In the genomic region with DNA sequence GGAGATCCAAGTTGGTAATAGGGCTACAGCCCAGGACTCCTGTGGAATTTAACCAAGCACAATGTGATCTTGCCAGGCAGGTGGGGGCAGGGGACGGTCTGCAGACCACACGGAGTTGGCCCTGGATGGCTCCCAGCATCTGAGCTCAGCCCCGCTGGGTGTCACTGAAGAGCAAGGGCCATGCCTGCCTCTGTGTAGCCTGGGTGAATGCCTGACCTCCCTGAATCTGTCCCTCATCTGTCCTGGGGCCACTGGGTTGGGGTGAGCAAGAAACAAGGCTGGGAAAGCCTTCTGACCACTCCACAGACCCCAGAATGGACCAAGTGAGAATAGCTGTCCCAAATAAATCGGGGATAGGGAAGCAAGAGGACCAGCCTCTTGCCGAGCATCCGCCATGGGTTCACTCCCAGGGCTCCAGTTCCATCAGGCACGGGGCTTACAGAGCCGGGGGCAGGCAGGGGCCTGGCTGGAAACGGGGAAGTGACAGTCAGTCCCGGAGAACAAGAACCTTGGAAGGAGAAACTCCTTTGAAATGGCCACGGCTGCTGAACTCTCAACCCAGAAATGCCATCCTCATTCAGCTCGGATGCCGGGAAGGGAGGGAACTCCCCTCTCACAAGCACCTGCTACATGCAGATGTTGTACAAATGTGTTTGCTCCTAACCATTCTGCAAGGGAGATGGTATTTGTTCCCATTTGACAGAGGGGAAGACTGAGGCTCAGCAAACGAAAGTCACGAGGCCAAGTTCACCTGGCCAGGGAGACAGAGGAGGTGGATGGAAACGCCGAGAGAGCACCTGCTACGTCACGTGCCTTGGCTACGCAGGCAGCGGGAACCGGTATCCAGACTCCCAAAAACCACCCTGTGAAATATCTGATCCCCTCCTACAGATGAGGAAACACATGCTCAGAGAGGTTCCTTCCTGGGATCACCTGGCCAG, we compare ENCODE assay signal across 15 cellular contexts. TPM values are rescaled to one million over a fixed set of nuclear protein-coding genes. Genes with fewer than 3 reads are reported as not detected.
DNase-seq lines count a peak whose midpoint lies in the region; ATAC-seq, FAIRE-seq and TF ChIP-seq lines count a peak whose summit lies in the region.
"Had no signal": no experiment of that assay in that cellular context is flagged by ENCODE, and none has a peak within 500 bp of the region (broad histone marks: within the 10 kb centered on the region; RNA-seq: fewer than 3 reads in every experiment).

No MANE protein-coding gene starts in this region.

- in situ Hi-C loops in mammary epithelial cell (cut with MboI; ENCODE audit: low sequenced_read_pairs in 2 of 2), result loop anchor here (10.0 to 25.0 kb wide), 2 partner anchors 417 to 430 kb away; no protein-coding TSS in a partner anchor

- intact Hi-C loops in mammary epithelial cell (cut with micrococcal nuclease) (no loop called here), MCF 10A (cut with micrococcal nuclease) (loop anchor here (5.0 kb wide), 1 partner anchor 433 kb away; no protein-coding TSS in a partner anchor)

- no peak for ATAC-seq in T-helper 17 cell
- no peak for ATAC-seq in activated naive CD8-positive, alpha-beta T cell treated with anti-CD3 and anti-CD28 coated beads, Interleukin-2, amount 50 U/mL, for 24 hours

- FAIRE-seq in keratinocyte (lab: Jason Lieb, UNC) (no peak), urothelium cell line (lab: Jason Lieb, UNC) (peak; percentile 32)

- H3K4me1 ChIP-seq in mammary epithelial cell (ENCODE audit: insufficient read depth, low read length) (peaks cover 4% of the 10 kb centered on the region), keratinocyte (ENCODE audit: control insufficient read depth, extremely low read depth, insufficient read depth, low read length) (peaks cover 11% of the 10 kb centered on the region), MM.1S (ENCODE audit: low read length) (no peaks in the 10 kb centered on the region)
- H3K4me1 ChIP-seq: BLaER1, transverse colon had no signal

- H4K20me1 ChIP-seq in mammary epithelial cell (ENCODE audit: insufficient read depth, low read length) (no peaks in the 10 kb centered on the region), keratinocyte (ENCODE audit: control insufficient read depth, extremely low read depth, insufficient read depth, low read length) (no peaks in the 10 kb centered on the region), MM.1S (ENCODE audit: insufficient read depth, low read length) (no peaks in the 10 kb centered on the region)
- H4K20me1 ChIP-seq: BLaER1 had no signal

- no peak overlapping the region for H3K27ac ChIP-seq in mammary epithelial cell (ENCODE audit: insufficient read depth, low read depth, low read length)
- H3K27ac ChIP-seq in keratinocyte (ENCODE audit: control insufficient read depth, insufficient read depth, low read length), result no peak overlapping the region
- no peak overlapping the region for H3K27ac ChIP-seq in MM.1S (ENCODE audit: low read length)
- H3K27ac ChIP-seq: BLaER1, HL-60, ovary, transverse colon had no signal

- H3K9ac ChIP-seq in mammary epithelial cell (ENCODE audit: insufficient read depth, low read length), result no peak overlapping the region
- H3K9ac ChIP-seq in keratinocyte (ENCODE audit: control insufficient read depth, extremely low read depth, insufficient read depth, low read length), result no peak overlapping the region
- H3K9ac ChIP-seq in MM.1S (ENCODE audit: low read length), result no peak overlapping the region
- H3K9ac ChIP-seq: BLaER1 had no signal

- H3K9me2 ChIP-seq in MM.1S (replicated peaks; ENCODE audit: insufficient read depth, low read length), result no peaks in the 10 kb centered on the region

- TF ChIP-seq CTCF in mammary epithelial cell (conservative IDR thresholded peaks at IDR 0.05 in 1 of 2, IDR thresholded peaks at IDR 0.05 in 1 of 2; ENCODE audit: extremely low read depth in 1 of 2, insufficient read depth in 1 of 2, low read depth in 1 of 2, low read length in 2 of 2) (peak in 1 of 2 donors; percentile 39), MCF 10A (IDR thresholded peaks at IDR 0.05; ENCODE audit: unreplicated experiment) (no peak), keratinocyte (optimal IDR thresholded peaks at IDR 0.05 in 1 of 3, IDR thresholded peaks at IDR 0.05 in 1 of 3, conservative IDR thresholded peaks at IDR 0.05 in 1 of 3; ENCODE audit: extremely low read depth in 1 of 3, insufficient read depth in 2 of 3, low read length in 3 of 3) (peak in 2 of 3 experiments; percentile 30 to 47), MM.1S (IDR thresholded peaks at IDR 0.05; ENCODE audit: low read length) (no peak)

- H3K4me3 Mint-ChIP-seq in MCF 10A (ENCODE audit: unreplicated experiment) (no peak overlapping the region), T-helper 17 cell (no peak overlapping the region)
- no peak overlapping the region for H3K4me3 Mint-ChIP-seq in activated naive CD8-positive, alpha-beta T cell treated with anti-CD3 and anti-CD28 coated beads, Interleukin-2, amount 50 U/mL, for 24 hours
- H3K4me3 Mint-ChIP-seq: central memory CD8-positive, alpha-beta T cell; H9; stimulated activated naive CD8-positive, alpha-beta T cell treated with anti-CD3 and anti-CD28 coated beads, Interleukin-15, Interleukin-2, amounts not matched to agents 100 ng/mL and 50 ng/mL, for 24 hours had no signal

- H3K9me3 ChIP-seq in mammary epithelial cell (replicated peaks; ENCODE audit: insufficient read depth, low read length) (no peaks in the 10 kb centered on the region), T-helper 17 cell (ENCODE audit: control insufficient read depth, low read length, poor library complexity, severe bottlenecking) (no peaks in the 10 kb centered on the region), keratinocyte (ENCODE audit: control insufficient read depth, low read depth, low read length) (no peaks in the 10 kb centered on the region), MM.1S (replicated peaks; ENCODE audit: insufficient read depth, low read length) (no peaks in the 10 kb centered on the region)
- H3K9me3 ChIP-seq: BLaER1, ovary, transverse colon had no signal

- BruUV-seq in mammary epithelial cell (replicated peaks; lab: Mats Ljungman, UMichigan) (no TSS peak), MCF 10A (replicated peaks; lab: Mats Ljungman, UMichigan) (no TSS peak)

- H3K9me3 Mint-ChIP-seq in MCF 10A (ENCODE audit: unreplicated experiment), result no peaks in the 10 kb centered on the region
- H3K9me3 Mint-ChIP-seq in activated naive CD8-positive, alpha-beta T cell treated with anti-CD3 and anti-CD28 coated beads, Interleukin-2, amount 50 U/mL, for 24 hours, result no peaks in the 10 kb centered on the region
- H3K9me3 Mint-ChIP-seq: central memory CD8-positive, alpha-beta T cell; H9; stimulated activated naive CD8-positive, alpha-beta T cell treated with anti-CD3 and anti-CD28 coated beads, Interleukin-15, Interleukin-2, amounts not matched to agents 100 ng/mL and 50 ng/mL, for 24 hours had no signal

- no peaks in the 10 kb centered on the region for H3K27me3 ChIP-seq in mammary epithelial cell (ENCODE audit: insufficient read depth, low read length)
- peaks cover 4% of the 10 kb centered on the region for H3K27me3 ChIP-seq in keratinocyte (ENCODE audit: control insufficient read depth, extremely low read depth, insufficient read depth, low read length)
- H3K27me3 ChIP-seq in MM.1S (replicated peaks; ENCODE audit: insufficient read depth, low read length), result no peaks in the 10 kb centered on the region
- H3K27me3 ChIP-seq: BLaER1, ovary, transverse colon had no signal

- H3K79me2 ChIP-seq in mammary epithelial cell (ENCODE audit: insufficient read depth, low read length), result no peaks in the 10 kb centered on the region
- no peaks in the 10 kb centered on the region for H3K79me2 ChIP-seq in keratinocyte (ENCODE audit: control insufficient read depth, insufficient read depth, low read length)
- H3K79me2 ChIP-seq in MM.1S (ENCODE audit: low read length), result no peaks in the 10 kb centered on the region

- H3K4me1 Mint-ChIP-seq in MCF 10A (ENCODE audit: insufficient read depth, unreplicated experiment) (no peaks in the 10 kb centered on the region), T-helper 17 cell (peaks cover 2% of the 10 kb centered on the region)
- no peaks in the 10 kb centered on the region for H3K4me1 Mint-ChIP-seq in activated naive CD8-positive, alpha-beta T cell treated with anti-CD3 and anti-CD28 coated beads, Interleukin-2, amount 50 U/mL, for 24 hours
- H3K4me1 Mint-ChIP-seq: central memory CD8-positive, alpha-beta T cell had no signal

- no peaks in the 10 kb centered on the region for H3K9me1 ChIP-seq in keratinocyte (ENCODE audit: control insufficient read depth, extremely low read depth, insufficient read depth, low read length)

- H3K4me2 ChIP-seq in mammary epithelial cell (ENCODE audit: insufficient read depth, low read depth, low read length) (no peak overlapping the region), keratinocyte (ENCODE audit: control insufficient read depth, extremely low read depth, insufficient read depth, low read depth, low read length) (no peak overlapping the region), MM.1S (ENCODE audit: low read depth, low read length) (no peak overlapping the region)
- H3K4me2 ChIP-seq: BLaER1 had no signal

- POLR2A ChIA-PET in MCF 10A (lab: Yijun Ruan, JAX), result interaction anchor here (0.7 to 1.4 kb wide), 4 partner anchors 19 to 348 kb away, joined by 3 to 7 read pairs (median 3); a partner anchor contains a TSS

- no peak overlapping the region for H3K4me3 ChIP-seq in mammary epithelial cell (replicated peaks in 1 of 3; ENCODE audit: insufficient read depth in 1 of 3, low read depth in 2 of 3, low read length in 3 of 3)
- H3K4me3 ChIP-seq in keratinocyte (ENCODE audit: control insufficient read depth in 2 of 3, extremely low read depth in 1 of 3, insufficient read depth in 2 of 3, low read depth in 1 of 3, low read length in 3 of 3), result no peak overlapping the region
- H3K4me3 ChIP-seq in MM.1S (ENCODE audit: low read length), result no peak overlapping the region
- H3K4me3 ChIP-seq: BLaER1, ovary, transverse colon had no signal

- no peaks in the 10 kb centered on the region for H3F3A ChIP-seq in MM.1S (ENCODE audit: insufficient read depth, low read length)

- CTCF ChIA-PET in mammary epithelial cell (lab: Charles Lee; ENCODE audit: low non-redundant PET), result interaction anchor here (0.7 kb wide), 1 partner anchor 253 kb away, joined by 3 read pairs; no protein-coding TSS in a partner anchor
- CTCF ChIA-PET in MCF 10A (lab: Yijun Ruan, JAX), result interaction anchor here (0.6 to 7.3 kb wide), 55 partner anchors 8 to 700 kb away, joined by 3 to 127 read pairs (median 4); no protein-coding TSS in a partner anchor

- H2AFZ ChIP-seq in mammary epithelial cell (ENCODE audit: low read depth, low read length) (no peak overlapping the region), keratinocyte (ENCODE audit: control insufficient read depth, low read length) (no peak overlapping the region), MM.1S (ENCODE audit: low read length) (no peak overlapping the region)

- no peak overlapping the region for H3K27ac Mint-ChIP-seq in MCF 10A (ENCODE audit: low read depth, unreplicated experiment)
- peak overlapping the region; percentile 45 for H3K27ac Mint-ChIP-seq in T-helper 17 cell
- H3K27ac Mint-ChIP-seq in activated naive CD8-positive, alpha-beta T cell treated with anti-CD3 and anti-CD28 coated beads, Interleukin-2, amount 50 U/mL, for 24 hours, result no peak overlapping the region
- H3K27ac Mint-ChIP-seq: stimulated activated naive CD8-positive, alpha-beta T cell treated with anti-CD3 and anti-CD28 coated beads, Interleukin-15, Interleukin-2, amounts not matched to agents 100 ng/mL and 50 ng/mL, for 24 hours had no signal

- H3K27me3 Mint-ChIP-seq in MCF 10A (ENCODE audit: insufficient read depth, unreplicated experiment) (no peaks in the 10 kb centered on the region), T-helper 17 cell (no peaks in the 10 kb centered on the region)
- H3K27me3 Mint-ChIP-seq in activated naive CD8-positive, alpha-beta T cell treated with anti-CD3 and anti-CD28 coated beads, Interleukin-2, amount 50 U/mL, for 24 hours, result no peaks in the 10 kb centered on the region
- H3K27me3 Mint-ChIP-seq: central memory CD8-positive, alpha-beta T cell; stimulated activated naive CD8-positive, alpha-beta T cell treated with anti-CD3 and anti-CD28 coated beads, Interleukin-15, Interleukin-2, amounts not matched to agents 100 ng/mL and 50 ng/mL, for 24 hours had no signal

- H3K36me3 ChIP-seq in mammary epithelial cell (ENCODE audit: insufficient read depth, low read length) (no peaks in the 10 kb centered on the region), keratinocyte (ENCODE audit: control insufficient read depth in 2 of 2, extremely low read depth in 1 of 2, insufficient read depth in 2 of 2, low read length in 2 of 2) (no peaks in the 10 kb centered on the region), MM.1S (replicated peaks; ENCODE audit: insufficient read depth, low read length) (no peaks in the 10 kb centered on the region)
- H3K36me3 ChIP-seq: BLaER1, ovary, transverse colon had no signal

- 53% methylated on average over 19 of the region's 22 CpGs for WGBS in mammary epithelial cell (ENCODE audit: low coverage, missing lambda C conversion rate)

- dilution Hi-C loops in mammary epithelial cell (cut with HindIII; ENCODE audit: low sequenced_read_pairs), result no loop called here
- dilution Hi-C loops in keratinocyte (cut with MboI; ENCODE audit: extremely low pct_ligation_motif_present, low sequenced_read_pairs), result no loop called here

- DNase-seq in mammary epithelial cell (peak; percentile 14), MCF 10A (ENCODE audit: unreplicated experiment) (no peak), T-helper 17 cell (no peak), keratinocyte (ENCODE audit: low read depth, low spot score) (no peak), urothelium cell line (ENCODE audit: low spot score) (no peak), NAMALWA (ENCODE audit: low spot score) (no peak), MM.1S (no peak)
- DNase-seq in activated naive CD8-positive, alpha-beta T cell treated with anti-CD3 and anti-CD28 coated beads, Interleukin-2, amount 50 U/mL, for 24 hours, result no peak

- H3K36me3 Mint-ChIP-seq in MCF 10A (ENCODE audit: insufficient read depth, unreplicated experiment) (no peaks in the 10 kb centered on the region), T-helper 17 cell (ENCODE audit: low read depth) (no peaks in the 10 kb centered on the region)
- H3K36me3 Mint-ChIP-seq in activated naive CD8-positive, alpha-beta T cell treated with anti-CD3 and anti-CD28 coated beads, Interleukin-2, amount 50 U/mL, for 24 hours (ENCODE audit: low read depth), result no peaks in the 10 kb centered on the region

RNA-seq across cellular contexts. Expression of a gene that starts 50.0 kb away (rescaled TPM):
- total RNA-seq in mammary epithelial cell (10 to 100 TPM in 1 of 2 donors, 1 to 10 TPM in 1; 2.2 to 14.7 TPM), MCF 10A (2022) (5.8 and 6.6 TPM in 2 replicates), T-helper 17 cell (1 to 10 TPM; 1.4 to 2.1 TPM)
- polyA plus RNA-seq in mammary epithelial cell (13.8 TPM), keratinocyte (2.7 to 6.8 TPM (median 5.4 TPM) in 3 replicates)
- polyA minus RNA-seq in mammary epithelial cell (3.6 TPM), keratinocyte (2.5 to 4.4 TPM (median 4.3 TPM) in 3 replicates)
- 6.4 TPM for polyA plus RNA-seq in keratinocyte (2011; ENCODE audit: low read depth)
- 3.8 and 7.7 TPM in 2 replicates for polyA plus RNA-seq in keratinocyte (2011; cell fraction: cytosol; rRNA removed)
- 3.1 and 3.7 TPM in 2 replicates for polyA plus RNA-seq in keratinocyte (2011; cell fraction: nucleus; rRNA removed)
- 4.5 and 9.0 TPM in 2 replicates for polyA plus RNA-seq in keratinocyte (2012; ENCODE audit: low replicate concordance)
- 1.7 TPM for polyA minus RNA-seq in keratinocyte (2011; cell fraction: cytosol; rRNA and poly(A)+ RNA removed)
- 0.63 and 2.6 TPM in 2 replicates for polyA minus RNA-seq in keratinocyte (2011; cell fraction: nucleus; rRNA and poly(A)+ RNA removed)

Comparison
In these comparisons a context has a peak if more than half of its experiments do, and no peak if none do; other contexts are left out.
1. CTCF ChIP-seq: peak in keratinocyte (2 of 3); none in MCF 10A (single experiment) and MM.1S (single experiment).